ENCODE assay signal across 37 cellular contexts in the genomic region with DNA sequence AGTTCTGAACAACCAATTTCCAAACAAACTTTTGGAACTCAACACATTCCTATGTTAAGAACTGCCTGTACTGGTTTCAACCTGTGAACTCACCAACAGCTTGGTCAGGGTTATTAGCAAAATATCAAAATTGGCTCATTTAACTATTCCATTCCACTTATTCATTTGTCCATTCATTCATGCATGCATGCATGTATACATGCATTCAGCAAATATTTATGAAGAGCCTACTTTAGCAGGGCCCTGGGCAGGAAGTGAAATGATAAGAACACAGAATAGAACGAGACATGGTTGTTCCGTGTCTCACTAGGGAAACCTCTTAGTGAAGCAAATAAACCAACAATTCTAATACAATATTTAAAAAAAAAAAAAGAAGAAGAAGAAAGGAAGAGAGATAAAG.
"Had no signal": no experiment of that assay in that cellular context is flagged by ENCODE, and none has a peak within 500 bp of the region (broad histone marks: within the 10 kb centered on the region; RNA-seq: fewer than 3 reads in every experiment).

No MANE protein-coding gene starts in this region.

- H3K27me3 ChIP-seq: breast epithelium, cardiac muscle cell had no signal

- H3K4me1 Mint-ChIP-seq: activated B cell treated with CpG ODN at 0.5 μM for 24 hours; activated CD4-positive, alpha-beta T cell treated with anti-CD3 and anti-CD28 coated beads, Interleukin-2, amount 10 ng/mL, durations not matched to agents 24 days and 14 days; activated naive CD4-positive, alpha-beta T cell treated with anti-CD3 and anti-CD28 coated beads, Interleukin-2, amount 10 ng/mL, durations not matched to agents 7 days and 5 days; activated naive CD4-positive, alpha-beta T cell treated with anti-CD3 and anti-CD28 coated beads, Interleukin-2, amount 50 U/mL, for 24 hours; activated naive CD8-positive, alpha-beta T cell treated with anti-CD3 and anti-CD28 coated beads, Interleukin-2, amount 10 ng/mL, durations not matched to agents 7 days and 5 days; activated naive CD8-positive, alpha-beta T cell treated with anti-CD3 and anti-CD28 coated beads, Interleukin-2, amount 50 U/mL, for 24 hours; brain; central memory CD8-positive, alpha-beta T cell had no signal

- H3K27ac ChIP-seq: breast epithelium, cardiac muscle cell, VCaP had no signal

- H3K4me3 Mint-ChIP-seq: activated B cell treated with CpG ODN at 0.5 μM for 24 hours; activated CD4-positive, alpha-beta memory T cell treated with anti-CD3 and anti-CD28 coated beads for 36 hours; activated CD4-positive, alpha-beta T cell treated with anti-CD3 and anti-CD28 coated beads, Interleukin-2, amount 10 ng/mL, durations not matched to agents 24 days and 14 days; activated CD8-positive, alpha-beta T cell treated with anti-CD3 and anti-CD28 coated beads for 36 hours; activated naive CD4-positive, alpha-beta T cell treated with anti-CD3 and anti-CD28 coated beads, Interleukin-2, amount 10 ng/mL, durations not matched to agents 7 days and 5 days; activated naive CD4-positive, alpha-beta T cell treated with anti-CD3 and anti-CD28 coated beads, Interleukin-2, amount 50 U/mL, for 24 hours; activated naive CD8-positive, alpha-beta T cell; activated naive CD8-positive, alpha-beta T cell treated with anti-CD3 and anti-CD28 coated beads, Interleukin-2, amount 10 ng/mL, durations not matched to agents 7 days and 5 days; activated naive CD8-positive, alpha-beta T cell treated with anti-CD3 and anti-CD28 coated beads, Interleukin-2, amount 50 U/mL, for 24 hours; activated T-cell treated with anti-CD3 and anti-CD28 coated beads, Interleukin-2, amount 50 U/mL, for 4 hours; activated T-cell treated with anti-CD3 and anti-CD28 coated beads, Interleukin-2, amount 50 U/mL, for 72 hours; activated T-helper 1 cell treated with anti-CD3 and anti-CD28 coated beads, Interleukin-12 subunit alpha, Interleukin-12 subunit beta, Interleukin-2, Interleukin-4 antibody, amounts not matched to agents 30 ng/mL and 10 ng/mL and 1 ng/mL, durations not matched to agents 14 hours and 24 hours and 36 hours; brain; central memory CD8-positive, alpha-beta T cell; T-helper 1 cell treated with Interleukin-12 subunit alpha and Interleukin-12 subunit beta and Interleukin-4 antibody, amounts not matched to agents 30 μg/mL and 1 μg/mL, for 36 hours; T-helper 2 cell treated with Interferon-gamma antibody and Interleukin-4, amounts not matched to agents 5 μg/mL and 100 μg/mL, for 36 hours had no signal

- ATAC-seq: activated CD8-positive, alpha-beta T cell treated with anti-CD3 and anti-CD28 coated beads for 36 hours; activated naive CD8-positive, alpha-beta T cell treated with anti-CD3 and anti-CD28 coated beads, Interleukin-2, amount 50 U/mL, for 24 hours; activated T-cell treated with anti-CD3 and anti-CD28 coated beads, Interleukin-2, amount 50 U/mL, for 4 hours; activated T-cell treated with anti-CD3 and anti-CD28 coated beads, Interleukin-2, amount 50 U/mL, for 72 hours had no signal

- H3K27ac Mint-ChIP-seq: activated B cell treated with CpG ODN at 0.5 μM for 24 hours; activated CD4-positive, alpha-beta memory T cell treated with anti-CD3 and anti-CD28 coated beads for 36 hours; activated CD4-positive, alpha-beta T cell treated with anti-CD3 and anti-CD28 coated beads, Interleukin-2, amount 10 ng/mL, durations not matched to agents 24 days and 14 days; activated CD8-positive, alpha-beta T cell treated with anti-CD3 and anti-CD28 coated beads for 36 hours; activated naive CD4-positive, alpha-beta T cell treated with anti-CD3 and anti-CD28 coated beads, Interleukin-2, amount 10 ng/mL, durations not matched to agents 7 days and 5 days; activated naive CD4-positive, alpha-beta T cell treated with anti-CD3 and anti-CD28 coated beads, Interleukin-2, amount 50 U/mL, for 24 hours; activated naive CD8-positive, alpha-beta T cell; activated naive CD8-positive, alpha-beta T cell treated with anti-CD3 and anti-CD28 coated beads, Interleukin-2, amount 10 ng/mL, durations not matched to agents 7 days and 5 days; activated naive CD8-positive, alpha-beta T cell treated with anti-CD3 and anti-CD28 coated beads, Interleukin-2, amount 50 U/mL, for 24 hours; activated T-cell treated with anti-CD3 and anti-CD28 coated beads, Interleukin-2, amount 50 U/mL, for 72 hours; activated T-helper 1 cell treated with anti-CD3 and anti-CD28 coated beads, Interleukin-12 subunit alpha, Interleukin-12 subunit beta, Interleukin-2, Interleukin-4 antibody, amounts not matched to agents 30 ng/mL and 10 ng/mL and 1 ng/mL, durations not matched to agents 14 hours and 24 hours and 36 hours; activated T-helper 2 cell treated with anti-CD3 and anti-CD28 coated beads, Interferon-gamma antibody, Interleukin-2, Interleukin-4, amounts not matched to agents 10 μg/mL and 5 μg/mL and 100 μg/mL, durations not matched to agents 14 hours and 24 hours and 36 hours; brain; T-helper 1 cell treated with Interleukin-12 subunit alpha and Interleukin-12 subunit beta and Interleukin-4 antibody, amounts not matched to agents 30 μg/mL and 1 μg/mL, for 36 hours; T-helper 2 cell treated with Interferon-gamma antibody and Interleukin-4, amounts not matched to agents 5 μg/mL and 100 μg/mL, for 36 hours had no signal

- H3K4me3 ChIP-seq: breast epithelium, cardiac muscle cell had no signal

- H3K4me1 ChIP-seq: breast epithelium had no signal

- DNase-seq: activated B cell treated with CpG ODN at 0.5 μM for 24 hours; activated CD4-positive, alpha-beta memory T cell treated with anti-CD3 and anti-CD28 coated beads for 36 hours; activated CD4-positive, alpha-beta T cell treated with anti-CD3 and anti-CD28 coated beads for 4 hours; activated CD4-positive, alpha-beta T cell treated with anti-CD3 and anti-CD28 coated beads, Interleukin-2, amount 10 ng/mL, durations not matched to agents 24 days and 14 days; activated CD4-positive, alpha-beta T cell treated with anti-CD3 and anti-CD28 coated beads, Interleukin-2, amount 50 U/mL, for 1 hour; activated CD4-positive, alpha-beta T cell treated with anti-CD3 and anti-CD28 coated beads, Interleukin-2, amount 50 U/mL, for 4 hours; activated CD4-positive, CD25-positive, alpha-beta regulatory T cell treated with anti-CD3 and anti-CD28 coated beads, Interleukin-2, amount 50 U/mL, for 72 hours; activated CD8-positive, alpha-beta memory T cell treated with anti-CD3 and anti-CD28 coated beads, Interleukin-2, amount 50 U/mL, for 4 hours; activated CD8-positive, alpha-beta T cell treated with anti-CD3 and anti-CD28 coated beads for 36 hours; activated effector memory CD4-positive, alpha-beta T cell treated with Interleukin-2 at 50 U/mL for 16 hours; activated gamma-delta T cell; activated naive CD4-positive, alpha-beta T cell treated with anti-CD3 and anti-CD28 coated beads, Interleukin-2, amount 10 ng/mL, durations not matched to agents 7 days and 5 days; activated naive CD4-positive, alpha-beta T cell treated with Interleukin-2 at 50 U/mL for 16 hours; activated naive CD8-positive, alpha-beta T cell treated with anti-CD3 and anti-CD28 coated beads, Interleukin-2, amount 10 ng/mL, durations not matched to agents 7 days and 5 days; activated naive CD8-positive, alpha-beta T cell treated with anti-CD3 and anti-CD28 coated beads, Interleukin-2, amount 50 U/mL, for 24 hours; activated T-cell treated with anti-CD3 and anti-CD28 coated beads for 4 hours; activated T-cell treated with anti-CD3 and anti-CD28 coated beads, Interleukin-2, amount 50 U/mL, for 1 hour; activated T-cell treated with anti-CD3 and anti-CD28 coated beads, Interleukin-2, amount 50 U/mL, for 4 hours; activated T-cell treated with anti-CD3 and anti-CD28 coated beads, Interleukin-2, amount 50 U/mL, for 72 hours; amniotic stem cell; aorta; caudate nucleus; cerebellar nuclear complex; T-helper 1 cell; T-helper 2 cell; T-helper 9 cell had no signal

- H3K36me3 Mint-ChIP-seq: activated naive CD8-positive, alpha-beta T cell treated with anti-CD3 and anti-CD28 coated beads, Interleukin-2, amount 10 ng/mL, durations not matched to agents 7 days and 5 days had no signal

- H3K27me3 Mint-ChIP-seq: activated CD4-positive, alpha-beta T cell treated with anti-CD3 and anti-CD28 coated beads, Interleukin-2, amount 10 ng/mL, durations not matched to agents 24 days and 14 days; activated CD8-positive, alpha-beta T cell treated with anti-CD3 and anti-CD28 coated beads for 36 hours; activated naive CD4-positive, alpha-beta T cell treated with anti-CD3 and anti-CD28 coated beads, Interleukin-2, amount 10 ng/mL, durations not matched to agents 7 days and 5 days; activated naive CD4-positive, alpha-beta T cell treated with anti-CD3 and anti-CD28 coated beads, Interleukin-2, amount 50 U/mL, for 24 hours; activated naive CD8-positive, alpha-beta T cell; activated naive CD8-positive, alpha-beta T cell treated with anti-CD3 and anti-CD28 coated beads, Interleukin-2, amount 10 ng/mL, durations not matched to agents 7 days and 5 days; activated naive CD8-positive, alpha-beta T cell treated with anti-CD3 and anti-CD28 coated beads, Interleukin-2, amount 50 U/mL, for 24 hours had no signal

- H3K36me3 ChIP-seq: breast epithelium, cardiac muscle cell had no signal
